ENCODE assay signal across 8 cellular contexts in the genomic region with DNA sequence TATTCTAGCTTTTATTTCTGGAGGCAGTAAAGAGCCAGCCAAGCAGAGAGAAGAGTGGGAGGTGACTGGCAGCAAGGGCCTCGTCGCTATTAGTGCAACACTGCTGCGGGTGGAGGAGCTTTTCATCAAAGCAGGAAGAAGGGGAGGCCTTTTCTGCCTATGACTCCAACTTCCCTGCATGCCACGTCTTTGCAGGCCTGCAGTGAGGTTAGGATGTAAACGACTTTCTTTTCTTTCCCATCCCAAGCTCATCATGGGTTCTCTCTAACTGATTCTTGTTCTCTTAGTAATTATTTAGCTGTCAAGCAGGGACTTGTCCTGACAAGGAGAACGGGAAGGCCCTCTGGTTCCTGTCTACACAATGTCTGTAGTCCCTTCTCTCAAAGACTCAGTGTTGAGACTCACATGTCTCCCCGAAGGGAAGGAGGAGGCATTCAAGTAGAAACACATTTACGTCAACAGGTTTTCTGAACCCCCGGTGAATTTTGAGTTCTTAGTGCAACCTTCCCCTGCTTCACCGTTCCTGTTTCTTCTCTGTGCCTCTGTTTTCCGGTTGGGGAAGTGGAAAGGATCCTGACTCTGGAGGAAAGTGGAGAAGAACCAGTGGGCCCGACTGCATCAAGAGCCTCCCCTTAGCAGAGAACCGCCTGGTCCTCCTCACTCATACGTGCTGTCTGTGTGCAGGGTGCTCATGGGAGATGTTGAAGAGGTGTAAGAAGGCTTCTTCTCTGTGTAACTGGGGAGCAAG. TPM values are rescaled to one million over a fixed set of nuclear protein-coding genes. Genes with fewer than 3 reads are reported as not detected.
DNase-seq lines count a peak whose midpoint lies in the region; ATAC-seq and TF ChIP-seq lines count a peak whose summit lies in the region.

No MANE protein-coding gene starts in this region.

- no peaks in the 10 kb centered on the region for H3K36me3 ChIP-seq in GM23248 (ENCODE audit: low read depth)
- no peaks in the 10 kb centered on the region for H3K36me3 ChIP-seq in heart left ventricle

- H3F3A ChIP-seq in GM23248 (ENCODE audit: insufficient read depth) = peaks cover 43% of the 10 kb centered on the region

- no peak for TF ChIP-seq CTCF in RWPE1 (conservative IDR thresholded peaks at IDR 0.05; ENCODE audit: low read depth)
- peak in 3 of 12 donors; percentile 7 to 18 (median 18) for TF ChIP-seq CTCF in heart left ventricle (IDR thresholded peaks at IDR 0.05)

- in situ Hi-C loops in GM23248 (cut with MboI) = no loop called here

- no peak for TF ChIP-seq POLR2A in heart left ventricle (IDR thresholded peaks at IDR 0.05)

- peak overlapping the region; percentile 57 for H3K4me3 ChIP-seq in GM23248
- H3K4me3 ChIP-seq in heart left ventricle = peak overlapping the region in 4 of 12 donors; percentile 22 to 31 (median 28)

- H4K20me1 ChIP-seq in GM23248 (ENCODE audit: insufficient read depth) = no peaks in the 10 kb centered on the region

- H2AFZ ChIP-seq in GM23248 = peak overlapping the region; percentile 84

- WGBS in GM23248 (ENCODE audit: low coverage in 1 of 2, low lambda C conversion rate in 2 of 2, missing lambda C conversion rate in 2 of 2), 2 experiments = 11 to 12% methylated on average over 14 of the region's 14 CpGs
- WGBS in heart left ventricle, 4 donors = 20 to 28% (median 25%) methylated on average over 14 of the region's 14 CpGs

- H3K27me3 ChIP-seq in GM23248 (replicated peaks; ENCODE audit: insufficient read depth) = no peaks in the 10 kb centered on the region
- no peaks in the 10 kb centered on the region for H3K27me3 ChIP-seq in heart left ventricle

- H3K27ac ChIP-seq in GM23248 (peak overlapping the region; percentile 99), RWPE1 (peak overlapping the region; percentile 74), heart left ventricle (peak overlapping the region; percentile 41 to 89 (median 68))

- H3K4me2 ChIP-seq in GM23248 (ENCODE audit: unreplicated experiment) = peak overlapping the region; percentile 87

- no peaks in the 10 kb centered on the region for H3K9me2 ChIP-seq in GM23248 (ENCODE audit: insufficient read depth)

- H3K4me1 ChIP-seq in GM23248 (ENCODE audit: insufficient read depth) (peaks cover 44% of the 10 kb centered on the region), heart left ventricle (peaks cover 0 to 41% (median 23%) of the 10 kb centered on the region in 12 donors)

- CTCF ChIA-PET in RWPE1 (lab: Yijun Ruan, JAX) = interaction anchor here (0.7 to 1.4 kb wide), 2 partner anchors 9 to 21 kb away, joined by 3 read pairs; no protein-coding TSS in a partner anchor

- H3K9ac ChIP-seq in GM23248 = peak overlapping the region; percentile 95

- ATAC-seq in heart left ventricle (peak; percentile 79 to 93 (median 90)), GM18520 (IDR thresholded peaks at IDR 0.05; ENCODE audit: unreplicated experiment) (no peak)

- POLR2A ChIA-PET in RWPE1 (lab: Yijun Ruan, JAX; ENCODE audit: low non-redundant PET) = no interaction called here

- intact Hi-C loops in heart left ventricle (cut with DNase I) = loop anchor here in 4 of 10 donors (5.0 to 10.0 kb wide), 3 partner anchors 45 to 55 kb away; partner anchors contain the start of gene PACS1 (in 3 of the 4)

- H3K79me2 ChIP-seq in GM23248 (ENCODE audit: insufficient read depth) = peaks cover 100% of the 10 kb centered on the region

- H3K9me3 ChIP-seq in GM23248 (ENCODE audit: low read depth) = no peaks in the 10 kb centered on the region
- H3K9me3 ChIP-seq in heart left ventricle = peaks cover 0 to 5% (median 0%) of the 10 kb centered on the region in 12 donors

- DNase-seq in C1 segment of cervical spinal cord (lab: John Stamatoyannopoulos, UW) (peak in 10 of 14 donors; percentile 16 to 45 (median 30)), GM23248 (peak; percentile 91), RWPE1 (ENCODE audit: low spot score) (peak; percentile 39), heart left ventricle (peak; percentile 65 to 75 (median 70)), retina (peak; percentile 51), GM19238 (ENCODE audit: insufficient read length, low spot score) (no peak)
- peak; percentile 70 for DNase-seq in activated naive CD4-positive, alpha-beta T cell treated with anti-CD3 and anti-CD28 coated beads, Interleukin-2, amount 50 U/mL, for 16 hours

RNA-seq across cellular contexts. Expression of gene PACS1, which starts 56.9 kb away (rescaled TPM):
- 44.6 and 48.9 TPM in 2 replicates for total RNA-seq in GM23248 (2014; rRNA removed; shearing (Covaris generic))
- 33.2 and 36.0 TPM in 2 replicates for polyA plus RNA-seq in GM23248 (2016; fragmentation: Nextera tagmentation; extraction: Ambion mirVana)
- total RNA-seq in heart left ventricle = 100 to 1,000 TPM in 3 of 9 donors, 10 to 100 TPM in 6; 39.2 to 151 (median 90.4) TPM
- 10 to 100 TPM; 30.6 to 40.2 TPM for polyA plus RNA-seq in heart left ventricle
